Comparison of ENCODE assay signal across 20 cellular contexts in genomic region chr5:56321236-56321881, GRCh38.
DNase-seq lines count a peak whose midpoint lies in the region; ATAC-seq lines count a peak whose summit lies in the region.
"Had no signal": no experiment of that assay in that cellular context is flagged by ENCODE, and none has a peak within 500 bp of the region (broad histone marks: within the 10 kb centered on the region; RNA-seq: fewer than 3 reads in every experiment).

No MANE protein-coding gene starts in this region.

- no peaks in the 10 kb centered on the region for H3K36me3 ChIP-seq in CD4-positive, alpha-beta memory T cell (ENCODE audit: insufficient read depth, low read length)
- H3K36me3 ChIP-seq: ovary had no signal

- no peaks in the 10 kb centered on the region for H3K9me3 ChIP-seq in CD4-positive, alpha-beta memory T cell (ENCODE audit: control insufficient read depth in 1 of 2, low read length in 2 of 2)
- H3K9me3 ChIP-seq: A549, ovary had no signal

- H3K4me3 ChIP-seq in CD4-positive, alpha-beta memory T cell (ENCODE audit: low read length in 2 of 2): no peak overlapping the region
- H3K4me3 ChIP-seq: A549, GM23248, ovary had no signal

- H3K27me3 Mint-ChIP-seq in activated CD4-positive, alpha-beta memory T cell treated with anti-CD3 and anti-CD28 coated beads for 36 hours: no peaks in the 10 kb centered on the region
- H3K27me3 Mint-ChIP-seq in activated CD4-positive, alpha-beta memory T cell treated with anti-CD3 and anti-CD28 coated beads, Interleukin-2, amount 10 ng/mL, durations not matched to agents 7 days and 5 days: no peaks in the 10 kb centered on the region
- H3K27me3 Mint-ChIP-seq in CD4-positive, alpha-beta memory T cell: no peaks in the 10 kb centered on the region
- no peaks in the 10 kb centered on the region for H3K27me3 Mint-ChIP-seq in activated naive CD8-positive, alpha-beta T cell treated with anti-CD3 and anti-CD28 coated beads for 36 hours
- H3K27me3 Mint-ChIP-seq: dendritic cell treated with granulocyte-macrophage colony-stimulating factor and Interleukin-4, amounts not matched to agents 40 ng/mL and 50 ng/mL, for 4 days; naive thymus-derived CD8-positive, alpha-beta T cell had no signal

- no peaks in the 10 kb centered on the region for H3K9me3 Mint-ChIP-seq in activated CD4-positive, alpha-beta memory T cell treated with anti-CD3 and anti-CD28 coated beads for 36 hours
- no peaks in the 10 kb centered on the region for H3K9me3 Mint-ChIP-seq in activated CD4-positive, alpha-beta memory T cell treated with anti-CD3 and anti-CD28 coated beads, Interleukin-2, amount 10 ng/mL, durations not matched to agents 7 days and 5 days
- no peaks in the 10 kb centered on the region for H3K9me3 Mint-ChIP-seq in CD4-positive, alpha-beta memory T cell
- H3K9me3 Mint-ChIP-seq in activated naive CD8-positive, alpha-beta T cell treated with anti-CD3 and anti-CD28 coated beads for 36 hours: no peaks in the 10 kb centered on the region
- H3K9me3 Mint-ChIP-seq: dendritic cell treated with granulocyte-macrophage colony-stimulating factor and Interleukin-4, amounts not matched to agents 40 ng/mL and 50 ng/mL, for 4 days; naive thymus-derived CD8-positive, alpha-beta T cell had no signal

- ATAC-seq in GM19023 (IDR thresholded peaks at IDR 0.05; ENCODE audit: unreplicated experiment) (no peak), GM21367 (IDR thresholded peaks at IDR 0.05; ENCODE audit: unreplicated experiment) (no peak)
- ATAC-seq: A549, right cardiac atrium, SK-N-SH treated with all-trans-retinoic acid at 6 μM for 48 hours had no signal

- peaks cover 75% of the 10 kb centered on the region for H3K4me1 Mint-ChIP-seq in activated CD4-positive, alpha-beta memory T cell treated with anti-CD3 and anti-CD28 coated beads for 36 hours (ENCODE audit: low read depth)
- H3K4me1 Mint-ChIP-seq in activated CD4-positive, alpha-beta memory T cell treated with anti-CD3 and anti-CD28 coated beads, Interleukin-2, amount 10 ng/mL, durations not matched to agents 7 days and 5 days: peaks cover 48% of the 10 kb centered on the region
- H3K4me1 Mint-ChIP-seq in CD4-positive, alpha-beta memory T cell: peaks cover 16 to 54% (median 33%) of the 10 kb centered on the region in 4 donors
- peaks cover 33% of the 10 kb centered on the region for H3K4me1 Mint-ChIP-seq in activated naive CD8-positive, alpha-beta T cell treated with anti-CD3 and anti-CD28 coated beads for 36 hours

- intact Hi-C loops in activated CD4-positive, alpha-beta memory T cell treated with anti-CD3 and anti-CD28 coated beads for 36 hours (cut with micrococcal nuclease): loop anchor here (1.0 to 10.0 kb wide), 3 partner anchors 8 to 227 kb away; no protein-coding TSS in a partner anchor
- intact Hi-C loops in CD4-positive, alpha-beta memory T cell (cut with micrococcal nuclease): no loop called here

- H3K27me3 ChIP-seq in CD4-positive, alpha-beta memory T cell (ENCODE audit: insufficient read depth, low read length): no peaks in the 10 kb centered on the region
- H3K27me3 ChIP-seq: ovary had no signal

- POLR2A ChIA-PET in activated CD4-positive, alpha-beta memory T cell treated with anti-CD3 and anti-CD28 coated beads for 36 hours (lab: Charles Lee): interaction anchor here (1.1 kb wide), 1 partner anchor 8 kb away, joined by 4 read pairs; no protein-coding TSS in a partner anchor
- POLR2A ChIA-PET in activated CD4-positive, alpha-beta memory T cell treated with anti-CD3 and anti-CD28 coated beads, Interleukin-2, amount 10 ng/mL, durations not matched to agents 7 days and 5 days (lab: Charles Lee): interaction anchor here (1.3 kb wide), 1 partner anchor 9 kb away, joined by 3 read pairs; no protein-coding TSS in a partner anchor
- POLR2A ChIA-PET in CD4-positive, alpha-beta memory T cell (lab: Charles Lee; ENCODE audit: partially characterized antibody): interaction anchor here (0.6 to 1.5 kb wide), 2 partner anchors 8 to 155 kb away, joined by 5 to 6 read pairs; no protein-coding TSS in a partner anchor

- H3K4me1 ChIP-seq in CD4-positive, alpha-beta memory T cell (ENCODE audit: insufficient read depth, low read length): peaks cover 35% of the 10 kb centered on the region

- H3K4me3 Mint-ChIP-seq in activated CD4-positive, alpha-beta memory T cell treated with anti-CD3 and anti-CD28 coated beads for 36 hours: peak overlapping the region; percentile 59
- no peak overlapping the region for H3K4me3 Mint-ChIP-seq in activated CD4-positive, alpha-beta memory T cell treated with anti-CD3 and anti-CD28 coated beads, Interleukin-2, amount 10 ng/mL, durations not matched to agents 7 days and 5 days
- peak overlapping the region in 3 of 8 donors; percentile 9 to 29 (median 19) for H3K4me3 Mint-ChIP-seq in CD4-positive, alpha-beta memory T cell
- H3K4me3 Mint-ChIP-seq in activated naive CD8-positive, alpha-beta T cell treated with anti-CD3 and anti-CD28 coated beads for 36 hours: no peak overlapping the region
- H3K4me3 Mint-ChIP-seq: dendritic cell treated with granulocyte-macrophage colony-stimulating factor and Interleukin-4, amounts not matched to agents 40 ng/mL and 50 ng/mL, for 4 days had no signal

- DNase-seq in activated CD4-positive, alpha-beta memory T cell treated with anti-CD3 and anti-CD28 coated beads for 36 hours: peak; percentile 76
- DNase-seq in activated CD4-positive, alpha-beta memory T cell treated with anti-CD3 and anti-CD28 coated beads, Interleukin-2, amount 10 ng/mL, durations not matched to agents 7 days and 5 days: no peak
- no peak for DNase-seq in CD4-positive, alpha-beta memory T cell
- DNase-seq in activated naive CD8-positive, alpha-beta T cell treated with anti-CD3 and anti-CD28 coated beads for 36 hours: no peak
- peak; percentile 15 to 16 for DNase-seq in stimulated activated CD4-positive, alpha-beta T cell treated with anti-CD3 and anti-CD28 coated beads, Interleukin-4, amount 100 ng/mL, for 4 hours
- DNase-seq in DMS153 treated with DMSO at 0.1 percent for 48 hours (lab: John Stamatoyannopoulos, UW; ENCODE audit: unreplicated experiment): no peak
- DNase-seq: amniotic stem cell; GM23248; mesendoderm; naive thymus-derived CD8-positive, alpha-beta T cell; NCI-H1436 treated with DMSO at 0.1 percent for 48 hours; NCI-H748 treated with DMSO at 0.1 percent for 48 hours; ovary; right cardiac atrium; T1000 had no signal

- H3K27ac Mint-ChIP-seq in activated CD4-positive, alpha-beta memory T cell treated with anti-CD3 and anti-CD28 coated beads for 36 hours: peak overlapping the region; percentile 59
- H3K27ac Mint-ChIP-seq in activated CD4-positive, alpha-beta memory T cell treated with anti-CD3 and anti-CD28 coated beads, Interleukin-2, amount 10 ng/mL, durations not matched to agents 7 days and 5 days: no peak overlapping the region
- H3K27ac Mint-ChIP-seq in CD4-positive, alpha-beta memory T cell: peak overlapping the region in 3 of 7 donors; percentile 36 to 68 (median 66)
- peak overlapping the region; percentile 31 for H3K27ac Mint-ChIP-seq in activated naive CD8-positive, alpha-beta T cell treated with anti-CD3 and anti-CD28 coated beads for 36 hours
- H3K27ac Mint-ChIP-seq: dendritic cell treated with granulocyte-macrophage colony-stimulating factor and Interleukin-4, amounts not matched to agents 40 ng/mL and 50 ng/mL, for 4 days had no signal

- CTCF ChIA-PET in activated CD4-positive, alpha-beta memory T cell treated with anti-CD3 and anti-CD28 coated beads for 36 hours (lab: Charles Lee): interaction anchor here (0.7 to 1.4 kb wide), 3 partner anchors 186 to 517 kb away, joined by 3 to 9 read pairs (median 5); no protein-coding TSS in a partner anchor
- CTCF ChIA-PET in activated CD4-positive, alpha-beta memory T cell treated with anti-CD3 and anti-CD28 coated beads, Interleukin-2, amount 10 ng/mL, durations not matched to agents 7 days and 5 days (lab: Charles Lee): no interaction called here
- CTCF ChIA-PET in CD4-positive, alpha-beta memory T cell (lab: Charles Lee; ENCODE audit: partially characterized antibody): no interaction called here

- H3K27ac ChIP-seq in CD4-positive, alpha-beta memory T cell (ENCODE audit: low read depth, low read length): peak overlapping the region; percentile 9
- H3K27ac ChIP-seq: GM23248, ovary had no signal

- H3K36me3 Mint-ChIP-seq in activated CD4-positive, alpha-beta memory T cell treated with anti-CD3 and anti-CD28 coated beads for 36 hours: no peaks in the 10 kb centered on the region
- no peaks in the 10 kb centered on the region for H3K36me3 Mint-ChIP-seq in activated CD4-positive, alpha-beta memory T cell treated with anti-CD3 and anti-CD28 coated beads, Interleukin-2, amount 10 ng/mL, durations not matched to agents 7 days and 5 days (ENCODE audit: low read depth)
- no peaks in the 10 kb centered on the region for H3K36me3 Mint-ChIP-seq in CD4-positive, alpha-beta memory T cell
- peaks cover 2% of the 10 kb centered on the region for H3K36me3 Mint-ChIP-seq in activated naive CD8-positive, alpha-beta T cell treated with anti-CD3 and anti-CD28 coated beads for 36 hours
- H3K36me3 Mint-ChIP-seq: naive thymus-derived CD8-positive, alpha-beta T cell had no signal

Comparison
In these comparisons a context has a peak if more than half of its experiments do, and no peak if none do; other contexts are left out.
1. DNase-seq: peak in activated CD4-positive, alpha-beta memory T cell treated with anti-CD3 and anti-CD28 coated beads for 36 hours (single experiment) and stimulated activated CD4-positive, alpha-beta T cell treated with anti-CD3 and anti-CD28 coated beads, Interleukin-4, amount 100 ng/mL, for 4 hours (2 of 2); none in activated CD4-positive, alpha-beta memory T cell treated with anti-CD3 and anti-CD28 coated beads, Interleukin-2, amount 10 ng/mL, durations not matched to agents 7 days and 5 days (single experiment), CD4-positive, alpha-beta memory T cell (0 of 5), activated naive CD8-positive, alpha-beta T cell treated with anti-CD3 and anti-CD28 coated beads for 36 hours (single experiment) and DMS153 treated with DMSO at 0.1 percent for 48 hours (single experiment).